Comparison of ENCODE assay signal across 20 cellular contexts in the genomic region with DNA sequence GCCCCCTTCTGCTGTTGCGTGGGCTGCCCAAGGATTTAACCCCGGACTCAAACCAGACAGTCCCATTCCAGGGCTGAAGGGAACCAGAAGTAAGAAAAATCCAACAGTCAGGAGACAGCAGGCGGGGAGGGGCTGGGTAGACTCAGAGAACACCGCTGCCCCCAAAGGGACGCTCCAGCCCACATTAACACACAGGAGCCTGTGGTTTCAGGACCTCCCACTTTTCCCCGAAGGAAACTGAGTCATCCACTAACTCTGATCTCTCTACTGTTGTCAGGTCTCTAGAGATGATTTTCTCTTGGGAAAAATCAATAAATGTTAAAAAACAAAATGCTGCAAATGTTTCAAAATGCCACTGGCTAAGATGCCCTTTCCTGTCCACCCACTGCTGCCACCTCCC. TPM values are rescaled to one million over a fixed set of nuclear protein-coding genes. Genes with fewer than 3 reads are reported as not detected.
DNase-seq lines count a peak whose midpoint lies in the region; ATAC-seq and TF ChIP-seq lines count a peak whose summit lies in the region.
"Had no signal": no experiment of that assay in that cellular context is flagged by ENCODE, and none has a peak within 500 bp of the region (broad histone marks: within the 10 kb centered on the region; RNA-seq: fewer than 3 reads in every experiment).

No MANE protein-coding gene starts in this region.

- peak overlapping the region; percentile 24 for H3K4me2 ChIP-seq in smooth muscle cell

- DNase-seq in stimulated activated CD4-positive, alpha-beta T cell treated with anti-CD3 and anti-CD28 coated beads, Interleukin-1b, Interleukin-23, amount 100 ng/mL, for 48 hours: peak; percentile 20
- no peak for DNase-seq in stimulated activated CD4-positive, alpha-beta T cell treated with anti-CD3 and anti-CD28 coated beads, Interleukin-12 subunit alpha, Interleukin-12 subunit beta, amount 100 ng/mL, for 4 hours
- DNase-seq in smooth muscle cell (lab: John Stamatoyannopoulos, UW; ENCODE audit: unreplicated experiment) (no peak), left ventricle myocardium inferior (no peak)
- DNase-seq: activated gamma-delta T cell, AML-193, GM23248, hippocampal formation, Kasumi-1, kidney glomerular epithelial cell, midbrain, NCI-H1417, NCI-H526, psoas muscle, T-helper 9 cell, uterus had no signal

- H3K36me3 Mint-ChIP-seq in activated naive CD8-positive, alpha-beta T cell: peaks cover 3% of the 10 kb centered on the region

- no peaks in the 10 kb centered on the region for H3K9me3 Mint-ChIP-seq in activated naive CD8-positive, alpha-beta T cell (ENCODE audit: low read depth)

- intact Hi-C loops in left ventricle myocardium inferior (cut with micrococcal nuclease): loop anchor here (10.0 kb wide), 1 partner anchor 124 kb away; no protein-coding TSS in a partner anchor

- H3F3A ChIP-seq in smooth muscle cell (ENCODE audit: low read depth): no peaks in the 10 kb centered on the region

- ATAC-seq in HG03196 (IDR thresholded peaks at IDR 0.05; ENCODE audit: unreplicated experiment) (no peak), HG03354 (IDR thresholded peaks at IDR 0.05; ENCODE audit: poor library complexity, severe bottlenecking, unreplicated experiment) (no peak)
- ATAC-seq: psoas muscle had no signal

- peak overlapping the region; percentile 34 for H3K4me3 Mint-ChIP-seq in activated naive CD8-positive, alpha-beta T cell

- no peaks in the 10 kb centered on the region for H3K9me3 ChIP-seq in smooth muscle cell (replicated peaks; ENCODE audit: low read depth)
- H3K9me3 ChIP-seq in left ventricle myocardium inferior (replicated peaks): no peaks in the 10 kb centered on the region
- H3K9me3 ChIP-seq: psoas muscle, uterus had no signal

- no peaks in the 10 kb centered on the region for H3K79me2 ChIP-seq in smooth muscle cell (ENCODE audit: low read depth)

- H3K27ac ChIP-seq in smooth muscle cell (ENCODE audit: low read depth): peak overlapping the region; percentile 66
- H3K27ac ChIP-seq in left ventricle myocardium inferior (replicated peaks): no peak overlapping the region
- H3K27ac ChIP-seq: GM23248, psoas muscle, uterus had no signal

- TF ChIP-seq CTCF in smooth muscle cell (IDR thresholded peaks at IDR 0.05; ENCODE audit: borderline replicate concordance, insufficient read depth, poor library complexity, severe bottlenecking): no peak
- no peak for TF ChIP-seq CTCF in left ventricle myocardium inferior (IDR thresholded peaks at IDR 0.05; ENCODE audit: borderline replicate concordance)

- H3K4me1 Mint-ChIP-seq in activated naive CD8-positive, alpha-beta T cell (ENCODE audit: low read depth): peaks cover 34% of the 10 kb centered on the region

- peak overlapping the region; percentile 19 for H3K9ac ChIP-seq in smooth muscle cell (ENCODE audit: low read depth)
- H3K9ac ChIP-seq: GM23248 had no signal

- no peak overlapping the region for H3K4me3 ChIP-seq in smooth muscle cell
- H3K4me3 ChIP-seq in left ventricle myocardium inferior: no peak overlapping the region
- H3K4me3 ChIP-seq: GM23248, psoas muscle, uterus had no signal

- H4K20me1 ChIP-seq in smooth muscle cell (ENCODE audit: low read depth): peaks cover 4% of the 10 kb centered on the region

- H3K36me3 ChIP-seq in smooth muscle cell (ENCODE audit: low read depth) (no peaks in the 10 kb centered on the region), left ventricle myocardium inferior (peaks cover 58% of the 10 kb centered on the region)
- H3K36me3 ChIP-seq: uterus had no signal

- H3K27me3 Mint-ChIP-seq in activated naive CD8-positive, alpha-beta T cell: no peaks in the 10 kb centered on the region

- peak overlapping the region; percentile 80 for H3K27ac Mint-ChIP-seq in activated naive CD8-positive, alpha-beta T cell

- H3K27me3 ChIP-seq in smooth muscle cell (ENCODE audit: low read depth) (no peaks in the 10 kb centered on the region), left ventricle myocardium inferior (ENCODE audit: low read depth) (no peaks in the 10 kb centered on the region)
- H3K27me3 ChIP-seq: uterus had no signal

- WGBS in smooth muscle cell (ENCODE audit: low lambda C conversion rate): 18% methylated on average over 6 of the region's 6 CpGs

- no peak overlapping the region for H2AFZ ChIP-seq in smooth muscle cell (ENCODE audit: low read depth)
- H2AFZ ChIP-seq: GM23248 had no signal

- no peaks in the 10 kb centered on the region for H3K4me1 ChIP-seq in smooth muscle cell (ENCODE audit: low read depth)
- H3K4me1 ChIP-seq in left ventricle myocardium inferior: peaks cover 14% of the 10 kb centered on the region
- H3K4me1 ChIP-seq: psoas muscle, uterus had no signal

RNA-seq across cellular contexts. Expression of a gene that starts 41.6 kb away (rescaled TPM):
- total RNA-seq in smooth muscle cell (75.2 and 82.9 TPM in 2 replicates), left ventricle myocardium inferior (52.3 TPM)
- polyA plus RNA-seq in smooth muscle cell: 46.9 and 47.4 TPM in 2 replicates

RNA-seq across cellular contexts. Expression of a gene that starts 49.4 kb away (rescaled TPM):
- 0.22 TPM in 1 of 2 replicates, not detected in the other for total RNA-seq in smooth muscle cell
- polyA plus RNA-seq in smooth muscle cell: 0.51 and 1.1 TPM in 2 replicates
- total RNA-seq in left ventricle myocardium inferior: 92.1 TPM
- total RNA-seq: fibroblast of villous mesenchyme, GM23248 had no signal

Comparison
In these comparisons a context has a peak if more than half of its experiments do, and no peak if none do; other contexts are left out.
1. RNA of a gene that starts 49.4 kb away (total RNA-seq): 92.1 TPM in left ventricle myocardium inferior (single experiment); 0.22 TPM in smooth muscle cell; every median in the first group is over 10 times any median in the second.